Comparison of ENCODE assay signal across 8 cellular contexts in the genomic region with DNA sequence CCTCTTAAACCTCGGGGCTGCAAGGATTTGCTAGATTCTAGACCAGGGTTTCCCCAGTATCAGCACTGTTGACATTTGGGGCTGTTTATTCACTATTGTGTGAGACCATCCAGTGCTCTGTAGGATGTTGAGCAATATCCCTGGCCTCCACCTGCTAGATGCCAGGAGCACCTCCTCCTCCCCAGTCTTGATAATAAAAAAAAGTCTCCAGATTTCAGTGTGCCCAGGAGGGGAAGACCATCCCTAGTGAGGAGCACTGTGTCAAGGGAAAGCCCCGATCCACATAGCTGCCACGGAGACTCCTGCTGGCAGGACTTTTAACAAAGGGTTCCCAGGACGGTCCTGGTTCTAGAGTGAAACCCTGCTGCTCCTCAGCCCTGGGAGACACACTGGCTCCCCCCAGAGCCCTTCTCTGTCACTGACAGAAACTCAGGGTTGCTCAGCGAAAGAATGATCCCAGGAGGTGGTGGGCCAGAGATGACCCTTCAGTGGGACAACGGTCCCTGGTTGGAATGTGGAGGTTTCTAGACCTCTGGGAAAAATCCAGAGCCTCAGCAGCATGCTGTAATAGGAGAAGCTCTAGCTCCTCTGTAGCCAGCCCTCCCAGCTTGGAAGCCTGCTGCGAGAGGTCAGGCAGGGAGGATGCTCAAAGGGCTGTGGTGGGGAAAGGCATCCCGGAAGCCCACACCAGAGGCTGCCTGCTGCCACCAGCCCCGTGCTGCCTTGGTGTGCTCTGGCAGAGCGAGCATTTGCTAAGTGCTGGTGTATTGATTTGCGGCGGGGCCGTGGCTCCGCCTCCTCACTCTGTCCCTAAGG. TPM values are rescaled to one million over a fixed set of nuclear protein-coding genes. Genes with fewer than 3 reads are reported as not detected.
DNase-seq lines count a peak whose midpoint lies in the region; ATAC-seq and TF ChIP-seq lines count a peak whose summit lies in the region.
"Had no signal": no experiment of that assay in that cellular context is flagged by ENCODE, and none has a peak within 500 bp of the region (broad histone marks: within the 10 kb centered on the region; RNA-seq: fewer than 3 reads in every experiment).

No MANE protein-coding gene starts in this region.

- H3K79me2 ChIP-seq in HCT116 (ENCODE audit: insufficient read depth, low read length): no peaks in the 10 kb centered on the region

- DNase-seq in HCT116 (ENCODE audit: low read depth, low spot score) (no peak), RWPE1 (ENCODE audit: low spot score) (no peak), Right ventricle myocardium superior (peak; percentile 60), stromal cell of bone marrow (ENCODE audit: low read depth) (peak; percentile 28), putamen (ENCODE audit: low spot score) (no peak)

- no peak overlapping the region for H3K4me2 ChIP-seq in HCT116 (ENCODE audit: low read length)
- H3K4me2 ChIP-seq: KMS-11 had no signal

- RAD21 ChIA-PET in HCT116 (lab: Charles Lee; ENCODE audit: low non-redundant PET in 1 of 2, low total read pairs in 2 of 2, uncharacterized antibody in 2 of 2, unreplicated experiment in 2 of 2): interaction anchor here in 1 of 2 experiments (1.0 kb wide), 1 partner anchor 48 kb away, joined by 3 read pairs; no protein-coding TSS in a partner anchor

- no peaks in the 10 kb centered on the region for H3K9me2 ChIP-seq in HCT116 (ENCODE audit: insufficient read depth)

- H3K27me3 ChIP-seq in HCT116 (ENCODE audit: insufficient read depth, low read length): no peaks in the 10 kb centered on the region

- BruUV-seq in HCT116 (replicated peaks; lab: Mats Ljungman, UMichigan): no TSS peak

- ATAC-seq in HCT116: peak; percentile 86
- peak; percentile 51 for ATAC-seq in Right ventricle myocardium superior (ENCODE audit: poor library complexity)
- no peak for ATAC-seq in GM19395 (IDR thresholded peaks at IDR 0.05; ENCODE audit: unreplicated experiment)
- no peak for ATAC-seq in GM18517 (IDR thresholded peaks at IDR 0.05; ENCODE audit: unreplicated experiment)

- no peaks in the 10 kb centered on the region for H3K9me3 ChIP-seq in HCT116 (ENCODE audit: control insufficient read depth in 1 of 2, insufficient read depth in 1 of 2, low read depth in 1 of 2, low read length in 2 of 2)

- no peak overlapping the region for H3K27ac ChIP-seq in HCT116 (ENCODE audit: low read depth, low read length)
- H3K27ac ChIP-seq in RWPE1: peak overlapping the region; percentile 36
- H3K27ac ChIP-seq: KMS-11 had no signal

- no peak overlapping the region for H3K4me3 ChIP-seq in HCT116 (replicated peaks in 1 of 2; ENCODE audit: low read depth in 1 of 2, low read length in 2 of 2)

- no peaks in the 10 kb centered on the region for H4K20me1 ChIP-seq in HCT116 (ENCODE audit: insufficient read depth)

- TF ChIP-seq RAD21 in HCT116 (IDR thresholded peaks at IDR 0.05; ENCODE audit: low read depth): peak; percentile 63

- no peak overlapping the region for H3K9ac ChIP-seq in HCT116 (ENCODE audit: low read length)
- H3K9ac ChIP-seq: KMS-11 had no signal

- CTCF ChIA-PET in HCT116 (lab: Charles Lee) (interaction anchor here (2.5 kb wide), 1 partner anchor 12 kb away, joined by 9 read pairs; no protein-coding TSS in a partner anchor), RWPE1 (lab: Yijun Ruan, JAX) (interaction anchor here (0.6 to 2.1 kb wide), 3 partner anchors 11 to 117 kb away, joined by 3 to 11 read pairs (median 5); no protein-coding TSS in a partner anchor)

- H3K36me3 ChIP-seq in HCT116 (ENCODE audit: control insufficient read depth in 1 of 2, insufficient read depth in 2 of 2, low read length in 2 of 2): no peaks in the 10 kb centered on the region

- peaks cover 18% of the 10 kb centered on the region in 2 experiments for H3K4me1 ChIP-seq in HCT116 (ENCODE audit: control insufficient read depth in 1 of 2, insufficient read depth in 2 of 2, low read length in 2 of 2)

- peak; percentile 43 to 70 (median 51); a peak in 5 of 6 replicates for TF ChIP-seq CTCF in HCT116 (IDR thresholded peaks at IDR 0.05 in 2 of 3, conservative IDR thresholded peaks at IDR 0.05 in 1 of 3; ENCODE audit: borderline replicate concordance in 1 of 3, insufficient read depth in 1 of 3, low read depth in 2 of 3, low read length in 2 of 3)
- no peak for TF ChIP-seq CTCF in RWPE1 (conservative IDR thresholded peaks at IDR 0.05; ENCODE audit: low read depth)

- no peak for TF ChIP-seq POLR2A in HCT116 (IDR thresholded peaks at IDR 0.05; ENCODE audit: borderline replicate concordance, extremely low read depth, insufficient read depth, insufficient read length)

- POLR2A ChIA-PET in HCT116 (lab: Charles Lee) (no interaction called here), RWPE1 (lab: Yijun Ruan, JAX; ENCODE audit: low non-redundant PET) (no interaction called here)

- no peak overlapping the region for H2AFZ ChIP-seq in HCT116 (ENCODE audit: low read depth, low read length, poor library complexity, severe bottlenecking)

- intact Hi-C loops in HCT116 (cut with micrococcal nuclease): no loop called here
- intact Hi-C loops in Right ventricle myocardium superior (cut with DNase I): no loop called here

TF ChIP-seq in HCT116, 20 proteins besides CTCF, POLR2A, EP300 and RAD21:
- TF ChIP-seq EZH2 (IDR thresholded peaks at IDR 0.05): no peak
- no peak for TF ChIP-seq EGR1 (IDR thresholded peaks at IDR 0.05; ENCODE audit: low read depth)
- no peak for TF ChIP-seq ZNF274 (IDR thresholded peaks at IDR 0.05; ENCODE audit: low read depth, low read length)

RNA-seq across cellular contexts. Expression of a gene that starts 20.3 kb away (rescaled TPM):
- total RNA-seq in HCT116 (2021; ENCODE audit: unreplicated experiment) (2.6 TPM), Right ventricle myocardium superior (7.2 TPM)
- 1.3 and 1.8 TPM in 2 replicates for polyA plus RNA-seq in HCT116 (2012)

RNA-seq across cellular contexts. Expression of a gene that starts 34.1 kb away (rescaled TPM):
- total RNA-seq in HCT116 (2021; ENCODE audit: unreplicated experiment): 84.4 TPM
- polyA plus RNA-seq in HCT116 (2012): 69.3 and 80.8 TPM in 2 replicates
- 18.4 TPM for total RNA-seq in Right ventricle myocardium superior

RNA-seq across cellular contexts. Expression of a gene that starts 35.7 kb away (rescaled TPM):
- total RNA-seq in HCT116 (2021; ENCODE audit: unreplicated experiment) (181 TPM), Right ventricle myocardium superior (44.6 TPM)
- 101 and 119 TPM in 2 replicates for polyA plus RNA-seq in HCT116 (2012)

Comparison
In these comparisons a context has a peak if more than half of its experiments do, and no peak if none do; other contexts are left out.
1. ATAC-seq: peak in HCT116 (single experiment) and Right ventricle myocardium superior (single experiment); none in GM19395 (single experiment) and GM18517 (single experiment).
2. DNase-seq: peak in Right ventricle myocardium superior (single experiment) and stromal cell of bone marrow (single experiment); none in HCT116 (single experiment), RWPE1 (single experiment) and putamen (single experiment).